ENCODE assay signal across 20 cellular contexts in genomic region chr2:11074246-11074820, GRCh38.
"Had no signal": no experiment of that assay in that cellular context is flagged by ENCODE, and none has a peak within 500 bp of the region (broad histone marks: within the 10 kb centered on the region; RNA-seq: fewer than 3 reads in every experiment).

No MANE protein-coding gene starts in this region.

- H3K27me3 ChIP-seq: ascending aorta, left lung, vagina had no signal

- H3K4me1 ChIP-seq: ascending aorta, esophagus squamous epithelium, heart left ventricle, left lung, neural progenitor cell, tibial artery, vagina had no signal

- H3K9ac ChIP-seq: neural progenitor cell had no signal

- H3K4me3 ChIP-seq: ascending aorta, dorsolateral prefrontal cortex, esophagus squamous epithelium, heart left ventricle, left lung, neural progenitor cell, smooth muscle cell, tibial artery, vagina had no signal

- FAIRE-seq: islet of Langerhans, TTC549 had no signal

- DNase-seq: activated CD4-positive, alpha-beta T cell treated with anti-CD3 and anti-CD28 coated beads, Interleukin-2, amount 50 U/mL, for 4 hours; activated CD4-positive, CD25-positive, alpha-beta regulatory T cell; activated CD8-positive, alpha-beta memory T cell treated with anti-CD3 and anti-CD28 coated beads, Interleukin-2, amount 50 U/mL, for 4 hours; activated naive CD4-positive, alpha-beta T cell; activated naive CD8-positive, alpha-beta T cell treated with anti-CD3 and anti-CD28 coated beads, Interleukin-2, amount 50 U/mL, for 24 hours; dorsolateral prefrontal cortex; esophagus squamous epithelium; foreskin melanocyte; heart left ventricle; left lung; mesendoderm; posterior cingulate gyrus; T-helper 2 cell had no signal

- H3K9me3 ChIP-seq: ascending aorta, esophagus squamous epithelium, heart left ventricle, left lung, tibial artery, vagina had no signal

- H2AFZ ChIP-seq: neural progenitor cell had no signal

- H3K27ac ChIP-seq: ascending aorta, dorsolateral prefrontal cortex, esophagus squamous epithelium, heart left ventricle, left lung, neural progenitor cell, tibial artery, vagina had no signal

- H3K36me3 ChIP-seq: ascending aorta, esophagus squamous epithelium, heart left ventricle, left lung, neural progenitor cell, tibial artery, vagina had no signal

- H3K4me2 ChIP-seq: neural progenitor cell had no signal
